Comparison of ENCODE assay signal across 8 cellular contexts in genomic region chr13:98842858-98843481, GRCh38.
DNase-seq lines count a peak whose midpoint lies in the region; ATAC-seq, FAIRE-seq and TF ChIP-seq lines count a peak whose summit lies in the region.

No MANE protein-coding gene starts in this region.

- FAIRE-seq in small intestine (lab: Jason Lieb, UNC) = no peak

- no peak overlapping the region for H3K4me3 ChIP-seq in right atrium auricular region
- H3K4me3 ChIP-seq in small intestine (ENCODE audit: low read depth in 1 of 2, low read length in 2 of 2) = no peak overlapping the region

- peaks cover 0 to 18% of the 10 kb centered on the region in 2 donors for H3K4me1 ChIP-seq in right atrium auricular region
- H3K4me1 ChIP-seq in small intestine (ENCODE audit: control insufficient read depth in 2 of 2, insufficient read depth in 1 of 2, low read depth in 1 of 2, low read length in 1 of 2) = peaks cover 0 to 1% of the 10 kb centered on the region in 2 donors

- H3K27me3 ChIP-seq in right atrium auricular region (no peaks in the 10 kb centered on the region), small intestine (ENCODE audit: control insufficient read depth in 2 of 2, insufficient read depth in 2 of 2, low read length in 2 of 2) (no peaks in the 10 kb centered on the region)

- H3K4me1 Mint-ChIP-seq in T-helper 17 cell = peaks cover 9% of the 10 kb centered on the region

- ATAC-seq in HG02852 (IDR thresholded peaks at IDR 0.05; ENCODE audit: unreplicated experiment) (peak; percentile 91), T-helper 17 cell (peak; percentile 84)

- WGBS in small intestine, 3 donors = 27 to 33% (median 32%) methylated on average over 5 of the region's 5 CpGs

- H3K4me3 Mint-ChIP-seq in T-helper 17 cell = no peak overlapping the region

- peaks cover 14% of the 10 kb centered on the region for H3K36me3 Mint-ChIP-seq in T-helper 17 cell (ENCODE audit: low read depth)

- no peaks in the 10 kb centered on the region for H3K27me3 Mint-ChIP-seq in T-helper 17 cell

- peak; percentile 69 to 91 for TF ChIP-seq CTCF in right atrium auricular region (IDR thresholded peaks at IDR 0.05)

- peak overlapping the region; percentile 24 for H3K27ac Mint-ChIP-seq in T-helper 17 cell

- no peaks in the 10 kb centered on the region for H3K9me3 ChIP-seq in T-helper 17 cell (ENCODE audit: control insufficient read depth, low read length, poor library complexity, severe bottlenecking)
- no peaks in the 10 kb centered on the region for H3K9me3 ChIP-seq in right atrium auricular region
- H3K9me3 ChIP-seq in small intestine (ENCODE audit: control insufficient read depth, low read depth) = no peaks in the 10 kb centered on the region

- H3K27ac ChIP-seq in right atrium auricular region (no peak overlapping the region), small intestine (ENCODE audit: low read depth in 1 of 2, low read length in 1 of 2) (no peak overlapping the region)

- H3K36me3 ChIP-seq in right atrium auricular region (peaks cover 7% of the 10 kb centered on the region), small intestine (ENCODE audit: control insufficient read depth in 2 of 2, insufficient read depth in 2 of 2, low read length in 2 of 2) (peaks cover 0 to 6% of the 10 kb centered on the region in 2 donors)

- DNase-seq in NK-92 treated with Interleukin-12 subunit alpha and Interleukin-12 subunit beta, amount 100 ng/mL, for 24 hours (lab: John Stamatoyannopoulos, UW) = peak; percentile 27
- DNase-seq in NK-92 (lab: John Stamatoyannopoulos, UW; ENCODE audit: unreplicated experiment) (no peak), NCI-H146 (lab: John Stamatoyannopoulos, UW) (peak; percentile 92), T-helper 17 cell (peak; percentile 17 to 42 (median 18)), amygdala (lab: John Stamatoyannopoulos, UW) (peak in 48 of 56 donors; percentile 14 to 79 (median 44)), right atrium auricular region (ENCODE audit: low spot score) (no peak), small intestine (peak; percentile 78)

Comparison
In these comparisons a context has a peak if more than half of its experiments do, and no peak if none do; other contexts are left out.
1. DNase-seq: peak in NK-92 treated with Interleukin-12 subunit alpha and Interleukin-12 subunit beta, amount 100 ng/mL, for 24 hours (single experiment), NCI-H146 (single experiment), T-helper 17 cell (3 of 3), amygdala (48 of 56) and small intestine (single experiment); none in NK-92 (single experiment) and right atrium auricular region (single experiment).